ENCODE assay signal across 8 cellular contexts in the genomic region with DNA sequence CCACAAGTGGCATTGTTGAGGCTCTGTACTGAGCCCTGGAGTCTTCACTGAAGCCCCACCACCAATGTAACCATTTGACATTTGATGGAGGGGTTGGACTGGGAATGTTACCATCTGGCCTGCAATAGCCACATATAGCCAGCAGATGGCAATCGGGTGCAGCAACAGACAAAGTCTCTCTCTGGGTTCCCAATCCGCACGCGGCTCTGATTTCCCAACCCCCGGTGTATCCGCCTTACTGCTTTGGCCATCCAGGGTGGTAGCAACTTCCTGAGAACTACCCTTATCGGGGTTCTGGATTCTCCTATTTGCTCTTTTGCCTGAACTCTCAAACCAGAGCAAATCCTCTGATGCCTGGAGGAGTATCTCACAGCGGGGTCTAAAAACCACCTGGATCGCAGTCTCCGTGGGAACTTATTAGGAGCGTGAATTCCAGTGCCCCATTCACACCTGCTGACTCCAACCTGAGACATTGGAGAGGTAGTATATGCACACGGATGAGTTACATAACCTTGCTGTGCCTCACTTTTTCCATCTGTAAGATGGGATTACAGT.
DNase-seq lines count a peak whose midpoint lies in the region; ATAC-seq and TF ChIP-seq lines count a peak whose summit lies in the region.

No MANE protein-coding gene starts in this region.

- DNase-seq in AG04449 (ENCODE audit: low read depth, low spot score) (peak; percentile 12), GM19240 (ENCODE audit: insufficient read length, low spot score) (peak; percentile 70), NCI-H226 (peak; percentile 65), cerebellar cortex (ENCODE audit: low spot score) (peak; percentile 71), left kidney (ENCODE audit: low read depth, low spot score) (peak; percentile 90)
- DNase-seq in activated CD4-positive, alpha-beta T cell treated with anti-CD3 and anti-CD28 coated beads for 1 hour: peak; percentile 47
- DNase-seq in stimulated activated CD4-positive, alpha-beta T cell treated with anti-CD3 and anti-CD28 coated beads, Interleukin-4, amount 100 ng/mL, for 1 hour: peak; percentile 66

- H3K4me3 ChIP-seq in AG04449 (ENCODE audit: low read depth, low read length): no peak overlapping the region

- no peak for ATAC-seq in HG03045 (IDR thresholded peaks at IDR 0.05; ENCODE audit: unreplicated experiment)

- CTCF ChIA-PET in AG04449 (lab: Yijun Ruan, JAX): interaction anchor here (1.0 to 8.0 kb wide), 7 partner anchors 10 to 247 kb away, joined by 3 to 131 read pairs (median 4); no protein-coding TSS in a partner anchor

- POLR2A ChIA-PET in AG04449 (lab: Yijun Ruan, JAX): no interaction called here

- peak; percentile 93 for TF ChIP-seq CTCF in AG04449 (IDR thresholded peaks at IDR 0.05; ENCODE audit: insufficient read depth, low read length, missing control alignments)

Comparison
In these comparisons a context has a peak if more than half of its experiments do, and no peak if none do; other contexts are left out.
1. DNase-seq: peak in every context shown above with its lines; median percentile 90 in left kidney; 71 in cerebellar cortex; 70 in GM19240; 66 in stimulated activated CD4-positive, alpha-beta T cell treated with anti-CD3 and anti-CD28 coated beads, Interleukin-4, amount 100 ng/mL, for 1 hour; 65 in NCI-H226; 47 in activated CD4-positive, alpha-beta T cell treated with anti-CD3 and anti-CD28 coated beads for 1 hour; 12 in AG04449.